In genomic region chr16:4951583-4951982, GRCh38 we compare ENCODE assay signal across 2 cellular contexts. TPM values are rescaled to one million over a fixed set of nuclear protein-coding genes. Genes with fewer than 3 reads are reported as not detected.
"Had no signal": no experiment of that assay in that cellular context is flagged by ENCODE, and none has a peak within 500 bp of the region (broad histone marks: within the 10 kb centered on the region; RNA-seq: fewer than 3 reads in every experiment).

No MANE protein-coding gene starts in this region.

RNA-seq across cellular contexts. Expression of gene SEC14L5, which starts 6.5 kb away (rescaled TPM):
- total RNA-seq: LHCN-M2, MCF 10A had no signal
